23 cellular contexts compared by ENCODE assay signal in genomic region chr18:9435041-9435440, GRCh38.
"Had no signal": no experiment of that assay in that cellular context is flagged by ENCODE, and none has a peak within 500 bp of the region (broad histone marks: within the 10 kb centered on the region; RNA-seq: fewer than 3 reads in every experiment).

No MANE protein-coding gene starts in this region.

- H3K4me3 ChIP-seq: cardiac muscle cell, heart right ventricle, left lung, lower lobe of right lung, pancreas, psoas muscle, suprapubic skin, tibial artery had no signal

- H3K36me3 ChIP-seq: cardiac muscle cell, heart right ventricle, left lung, lower lobe of right lung, pancreas, suprapubic skin, tibial artery had no signal

- H3K27me3 ChIP-seq: cardiac muscle cell, foreskin keratinocyte, heart right ventricle, left lung, pancreas, suprapubic skin, tibial artery had no signal

- H3K9me3 ChIP-seq: heart right ventricle, left lung, lower lobe of right lung, pancreas, psoas muscle, suprapubic skin, tibial artery had no signal

- H3K4me1 ChIP-seq: foreskin keratinocyte, pancreas, psoas muscle had no signal

- H3K27ac Mint-ChIP-seq: activated T-cell treated with anti-CD3 and anti-CD28 coated beads, Interleukin-2, amount 50 U/mL, for 72 hours had no signal

- DNase-seq: activated CD4-positive, alpha-beta T cell treated with anti-CD3 and anti-CD28 coated beads for 4 hours; activated CD4-positive, alpha-beta T cell treated with anti-CD3 and anti-CD28 coated beads, Interleukin-2, amount 50 U/mL, for 4 hours; activated naive CD4-positive, alpha-beta T cell; activated T-cell treated with anti-CD3 and anti-CD28 coated beads for 4 hours; activated T-cell treated with anti-CD3 and anti-CD28 coated beads, Interleukin-2, amount 50 U/mL, for 72 hours; anterior cingulate cortex; cortex of kidney; foreskin keratinocyte; heart right ventricle; lower lobe of right lung; mesenchymal stem cell; natural killer cell; pancreas; stimulated activated CD4-positive, alpha-beta T cell treated with anti-CD3 and anti-CD28 coated beads, Interleukin-15, amount 100 ng/mL, for 24 hours; stimulated activated naive CD4-positive, alpha-beta T cell; T-helper 9 cell; tibial artery had no signal

- H3K36me3 Mint-ChIP-seq: activated naive CD4-positive, alpha-beta T cell treated with anti-CD3 and anti-CD28 coated beads, Interleukin-2, amount 50 U/mL, for 72 hours; natural killer cell had no signal

- H3K4me3 Mint-ChIP-seq: activated T-cell treated with anti-CD3 and anti-CD28 coated beads, Interleukin-2, amount 50 U/mL, for 72 hours; natural killer cell had no signal

- ATAC-seq: foreskin keratinocyte, left lung, pancreas, psoas muscle had no signal

- H3K9me3 Mint-ChIP-seq: activated naive CD4-positive, alpha-beta T cell treated with anti-CD3 and anti-CD28 coated beads, Interleukin-2, amount 50 U/mL, for 72 hours; activated T-cell treated with anti-CD3 and anti-CD28 coated beads, Interleukin-2, amount 50 U/mL, for 72 hours; natural killer cell had no signal

- H3K27ac ChIP-seq: foreskin keratinocyte, heart right ventricle, left lung, lower lobe of right lung, pancreas, psoas muscle, suprapubic skin, tibial artery, VCaP had no signal
